Comparison of ENCODE assay signal across 25 cellular contexts in genomic region chr14:34993444-34993843, GRCh38.
"Had no signal": no experiment of that assay in that cellular context is flagged by ENCODE, and none has a peak within 500 bp of the region (broad histone marks: within the 10 kb centered on the region; RNA-seq: fewer than 3 reads in every experiment).

No MANE protein-coding gene starts in this region.

- H3K9me3 Mint-ChIP-seq: activated CD8-positive, alpha-beta T cell treated with anti-CD3 and anti-CD28 coated beads for 36 hours; activated naive CD4-positive, alpha-beta T cell treated with anti-CD3 and anti-CD28 coated beads, Interleukin-2, amount 50 U/mL, for 24 hours; activated T-helper 1 cell treated with anti-CD3 and anti-CD28 coated beads, Interleukin-12 subunit alpha, Interleukin-12 subunit beta, Interleukin-2, Interleukin-4 antibody, amounts not matched to agents 30 ng/mL and 10 ng/mL and 1 ng/mL, durations not matched to agents 14 hours and 24 hours and 36 hours; T-cell had no signal

- H3K27ac Mint-ChIP-seq: activated CD8-positive, alpha-beta T cell treated with anti-CD3 and anti-CD28 coated beads for 36 hours; activated naive CD4-positive, alpha-beta T cell treated with anti-CD3 and anti-CD28 coated beads, Interleukin-2, amount 50 U/mL, for 24 hours; activated T-helper 1 cell treated with anti-CD3 and anti-CD28 coated beads, Interleukin-12 subunit alpha, Interleukin-12 subunit beta, Interleukin-2, Interleukin-4 antibody, amounts not matched to agents 30 ng/mL and 10 ng/mL and 1 ng/mL, durations not matched to agents 14 hours and 24 hours and 36 hours had no signal

- ATAC-seq: activated CD4-positive, CD25-positive, alpha-beta regulatory T cell treated with anti-CD3 and anti-CD28 coated beads, Interleukin-2, amount 50 U/mL, for 24 hours; activated CD8-positive, alpha-beta T cell treated with anti-CD3 and anti-CD28 coated beads for 36 hours; T-cell had no signal

- H3K36me3 Mint-ChIP-seq: activated naive CD4-positive, alpha-beta T cell treated with anti-CD3 and anti-CD28 coated beads, Interleukin-2, amount 50 U/mL, for 24 hours had no signal

- H3K27me3 Mint-ChIP-seq: activated CD8-positive, alpha-beta T cell treated with anti-CD3 and anti-CD28 coated beads for 36 hours; activated naive CD4-positive, alpha-beta T cell treated with anti-CD3 and anti-CD28 coated beads, Interleukin-2, amount 50 U/mL, for 24 hours; T-cell had no signal

- DNase-seq: activated CD4-positive, alpha-beta T cell treated with anti-CD3 and anti-CD28 coated beads for 4 hours; activated CD8-positive, alpha-beta memory T cell treated with anti-CD3 and anti-CD28 coated beads, Interleukin-2, amount 50 U/mL, for 4 hours; activated CD8-positive, alpha-beta T cell treated with anti-CD3 and anti-CD28 coated beads for 36 hours; activated effector memory CD4-positive, alpha-beta T cell treated with Interleukin-2 at 50 U/mL for 16 hours; activated naive CD4-positive, alpha-beta T cell; aorta; caudate nucleus; colonic mucosa; MG63; NCI-H1105 treated with DMSO at 0.1 percent for 48 hours; NCI-H1436 treated with DMSO at 0.1 percent for 48 hours; NCI-H187; NCI-H2171; NCI-H226; NCI-H69; NK-92 treated with Interleukin-12 subunit alpha and Interleukin-12 subunit beta, amount 100 ng/mL, for 24 hours; OCI-M1; Peyer's patch; SIG-M5; T-cell; T-helper 2 cell; T1000 had no signal

- H3K4me3 Mint-ChIP-seq: activated CD8-positive, alpha-beta T cell treated with anti-CD3 and anti-CD28 coated beads for 36 hours; activated naive CD4-positive, alpha-beta T cell treated with anti-CD3 and anti-CD28 coated beads, Interleukin-2, amount 50 U/mL, for 24 hours; activated T-helper 1 cell treated with anti-CD3 and anti-CD28 coated beads, Interleukin-12 subunit alpha, Interleukin-12 subunit beta, Interleukin-2, Interleukin-4 antibody, amounts not matched to agents 30 ng/mL and 10 ng/mL and 1 ng/mL, durations not matched to agents 14 hours and 24 hours and 36 hours had no signal
